Comparison of ENCODE assay signal across 8 cellular contexts in the genomic region with DNA sequence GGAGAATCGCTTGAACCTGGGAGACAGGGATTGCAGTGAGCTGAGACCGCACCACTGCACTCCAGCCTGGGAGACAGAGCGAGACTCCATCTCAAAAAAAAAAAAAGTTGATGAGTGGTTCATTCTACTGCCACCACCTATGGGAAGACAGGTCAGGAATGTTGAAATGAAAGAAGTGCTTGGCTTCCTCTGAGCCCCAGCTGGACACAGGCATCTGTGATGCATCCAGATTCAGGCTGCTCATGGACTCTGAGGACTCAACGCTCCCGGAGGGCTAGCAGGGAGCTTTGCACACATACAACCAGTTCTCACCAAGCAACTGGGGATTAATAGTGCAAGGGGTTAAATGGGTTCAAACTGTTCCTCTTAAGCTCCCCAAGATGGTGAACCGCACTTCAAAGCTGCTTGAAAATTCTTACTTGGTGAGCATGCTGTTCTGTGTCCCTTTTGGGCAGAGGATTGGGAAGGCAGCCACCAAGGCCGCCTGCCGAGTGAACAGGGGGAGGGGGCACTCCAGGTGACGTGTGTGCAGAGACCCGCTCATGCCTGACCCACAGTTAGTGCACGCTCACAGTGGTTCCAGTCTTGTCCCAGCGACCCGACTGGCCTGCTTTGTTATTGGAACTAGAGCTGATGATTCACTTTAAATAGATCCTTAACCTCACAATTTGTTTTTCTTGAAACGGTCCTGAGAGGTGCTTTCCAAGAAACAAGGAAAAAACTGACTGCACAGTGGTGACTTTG. TPM values are rescaled to one million over a fixed set of nuclear protein-coding genes. Genes with fewer than 3 reads are reported as not detected.
DNase-seq lines count a peak whose midpoint lies in the region; ATAC-seq and TF ChIP-seq lines count a peak whose summit lies in the region.
"Not testable (repeated sequence)": the region's sequence is repeated elsewhere in the genome, so short reads cannot be mapped to it uniquely, and the experiment has no call there.

No MANE protein-coding gene starts in this region.

- peaks cover 12 to 16% of the 10 kb centered on the region in 2 experiments for H3K4me1 Mint-ChIP-seq in H9
- H3K4me1 Mint-ChIP-seq in type B pancreatic cell (ENCODE audit: unreplicated experiment), result not testable (repeated sequence)

- not testable (repeated sequence) for H3T11ph ChIP-seq in H9 (ENCODE audit: low read length)

- not testable (repeated sequence) for H3K4me1 ChIP-seq in BLaER1; H9 (ENCODE audit: insufficient read depth, low read length); SJSA1 (replicated peaks)

- not testable (repeated sequence) for H3K36me3 Mint-ChIP-seq in H9 (ENCODE audit: insufficient read depth in 1 of 3, low read depth in 3 of 3); type B pancreatic cell

- H3K23me2 ChIP-seq in H9 (ENCODE audit: insufficient read length, low read depth, low read length, poor library complexity, severe bottlenecking), result not testable (repeated sequence)

- not testable (repeated sequence) for H4K20me1 ChIP-seq in BLaER1; H9 (ENCODE audit: control insufficient read depth, insufficient read depth, insufficient read length)

- peaks cover 13% of the 10 kb centered on the region for H3K27me3 Mint-ChIP-seq in H9 (ENCODE audit: low read depth)
- not testable (repeated sequence) for H3K27me3 Mint-ChIP-seq in type B pancreatic cell

- H3K4me2 ChIP-seq in BLaER1, result peak overlapping the region; percentile 39; the same call in 1 of the 2 replicates
- not testable (repeated sequence) for H3K4me2 ChIP-seq in H9 (ENCODE audit: insufficient read depth, insufficient read length, low read length)

- H4K8ac ChIP-seq in H9 (replicated peaks; ENCODE audit: insufficient read length, low read depth, low read length), result not testable (repeated sequence)

- H2BK15ac ChIP-seq in H9 (ENCODE audit: low read depth, low read length), result not testable (repeated sequence)

- H2BK20ac ChIP-seq in H9 (ENCODE audit: low read depth, low read length, poor library complexity, severe bottlenecking), result not testable (repeated sequence)

- H2BK12ac ChIP-seq in H9 (ENCODE audit: insufficient read length, low read depth, low read length), result not testable (repeated sequence)

- not testable (repeated sequence) for H3K56ac ChIP-seq in H9 (ENCODE audit: insufficient read length, low read depth, low read length)

- H2BK120ac ChIP-seq in H9 (ENCODE audit: low read depth, low read length, poor library complexity, severe bottlenecking), result not testable (repeated sequence)

- not testable (repeated sequence) for H3K9me3 ChIP-seq in BLaER1; H9 (ENCODE audit: control insufficient read depth, low read depth, low read length); SJSA1 (replicated peaks)

- not testable (repeated sequence) for H3K36me3 ChIP-seq in BLaER1; SJSA1; brain microvascular endothelial cell (replicated peaks)

- not testable (repeated sequence) for H3K9me3 Mint-ChIP-seq in H9, type B pancreatic cell

- H3K4me3 ChIP-seq in BLaER1; SJSA1; brain microvascular endothelial cell (ENCODE audit: low read depth, low read length); fibroblast of the aortic adventitia (ENCODE audit: low read depth, low read length): not testable (repeated sequence)

- H3K4me3 Mint-ChIP-seq in H9, type B pancreatic cell: not testable (repeated sequence)

- H3K27ac ChIP-seq in BLaER1; H9 (ENCODE audit: insufficient read length, low read depth, low read length); SJSA1; brain microvascular endothelial cell: not testable (repeated sequence)

- H3K14ac ChIP-seq in H9 (ENCODE audit: insufficient read depth, low read length), result not testable (repeated sequence)

- not testable (repeated sequence) for H3K9ac ChIP-seq in BLaER1; H9 (ENCODE audit: extremely low read depth, insufficient read length, low read length)

- no CpG with 5 or more reads among the region's 14 CpGs for WGBS in H9 (ENCODE audit: extremely low coverage, insufficient read length, low lambda C conversion rate)

- H2AFZ ChIP-seq in H9 (ENCODE audit: low read length), result not testable (repeated sequence)

- H4K5ac ChIP-seq in H9 (ENCODE audit: insufficient read length, low read depth, low read length), result not testable (repeated sequence)

- not testable (repeated sequence) for ATAC-seq in left lobe of liver

- not testable (repeated sequence) for H3K79me2 ChIP-seq in H9 (ENCODE audit: insufficient read depth, low read length)

- not testable (repeated sequence) for H3K4ac ChIP-seq in H9 (ENCODE audit: low read depth, low read length)

- H3K18ac ChIP-seq in H9 (ENCODE audit: insufficient read length, low read depth, low read length), result not testable (repeated sequence)

- not testable (repeated sequence) for H3K27me3 ChIP-seq in BLaER1; H9 (ENCODE audit: insufficient read depth, low read length); SJSA1 (replicated peaks); brain microvascular endothelial cell (replicated peaks)

- in situ Hi-C loops in brain microvascular endothelial cell (cut with HindIII; ENCODE audit: low pct_ligation_motif_present, low sequenced_read_pairs), result not testable (repeated sequence)

- H3K27ac Mint-ChIP-seq in H9, type B pancreatic cell: not testable (repeated sequence)

- H4K91ac ChIP-seq in H9 (ENCODE audit: insufficient read length, low read depth, low read length), result not testable (repeated sequence)

- DNase-seq in H9, result peak; percentile 32
- peak; percentile 18 to 45 for DNase-seq in SJSA1 (ENCODE audit: low read depth in 1 of 2, low spot score in 2 of 2)
- peak; percentile 52 for DNase-seq in brain microvascular endothelial cell
- DNase-seq in fibroblast of the aortic adventitia (ENCODE audit: low read depth), result peak; percentile 18
- DNase-seq in left lobe of liver (ENCODE audit: low spot score), result peak; percentile 30
- peak; percentile 5 for DNase-seq in non-pigmented ciliary epithelial cell (ENCODE audit: low read depth)
- DNase-seq in type B pancreatic cell (ENCODE audit: extremely low spot score, unreplicated experiment), result peak; percentile 70

- not testable (repeated sequence) for H2BK5ac ChIP-seq in H9 (ENCODE audit: insufficient read length, low read length)

- TF ChIP-seq CTCF in H9 (conservative IDR thresholded peaks at IDR 0.05); brain microvascular endothelial cell (IDR thresholded peaks at IDR 0.05; ENCODE audit: low read depth, low read length, missing control alignments); fibroblast of the aortic adventitia (IDR thresholded peaks at IDR 0.05; ENCODE audit: insufficient read depth, low read length); type B pancreatic cell (conservative IDR thresholded peaks at IDR 0.05): not testable (repeated sequence)

- not testable (repeated sequence) for H2AK5ac ChIP-seq in H9 (ENCODE audit: insufficient read length, low read length)

- not testable (repeated sequence) for H3K23ac ChIP-seq in H9 (ENCODE audit: insufficient read length, low read depth, low read length)

- H3K79me1 ChIP-seq in H9 (ENCODE audit: insufficient read depth, low read depth, low read length, poor library complexity, severe bottlenecking), result not testable (repeated sequence)

RNA-seq across cellular contexts. Expression of a gene that starts 32.1 kb away (rescaled TPM):
- total RNA-seq in H9 (2021) (1,874 and 2,051 TPM in 2 replicates), fibroblast of the aortic adventitia (ENCODE audit: low replicate concordance) (under 0.01 and 2,882 TPM in 2 replicates), left lobe of liver (1,159 TPM), type B pancreatic cell (ENCODE audit: low replicate concordance) (2,993 and 3,564 TPM in 2 replicates)
- total RNA-seq in SJSA1 (2014; rRNA removed; shearing (Covaris generic)), result under 0.01 and 294 TPM in 2 replicates

Comparison
In these comparisons a context has a peak if more than half of its experiments do, and no peak if none do; other contexts are left out.
1. DNase-seq: peak in every context shown above with its lines; median percentile 70 in type B pancreatic cell; 52 in brain microvascular endothelial cell; 32 in H9; 32 in SJSA1; 30 in left lobe of liver; 18 in fibroblast of the aortic adventitia; 5 in non-pigmented ciliary epithelial cell.